Comparison of ENCODE assay signal across 12 cellular contexts in the genomic region with DNA sequence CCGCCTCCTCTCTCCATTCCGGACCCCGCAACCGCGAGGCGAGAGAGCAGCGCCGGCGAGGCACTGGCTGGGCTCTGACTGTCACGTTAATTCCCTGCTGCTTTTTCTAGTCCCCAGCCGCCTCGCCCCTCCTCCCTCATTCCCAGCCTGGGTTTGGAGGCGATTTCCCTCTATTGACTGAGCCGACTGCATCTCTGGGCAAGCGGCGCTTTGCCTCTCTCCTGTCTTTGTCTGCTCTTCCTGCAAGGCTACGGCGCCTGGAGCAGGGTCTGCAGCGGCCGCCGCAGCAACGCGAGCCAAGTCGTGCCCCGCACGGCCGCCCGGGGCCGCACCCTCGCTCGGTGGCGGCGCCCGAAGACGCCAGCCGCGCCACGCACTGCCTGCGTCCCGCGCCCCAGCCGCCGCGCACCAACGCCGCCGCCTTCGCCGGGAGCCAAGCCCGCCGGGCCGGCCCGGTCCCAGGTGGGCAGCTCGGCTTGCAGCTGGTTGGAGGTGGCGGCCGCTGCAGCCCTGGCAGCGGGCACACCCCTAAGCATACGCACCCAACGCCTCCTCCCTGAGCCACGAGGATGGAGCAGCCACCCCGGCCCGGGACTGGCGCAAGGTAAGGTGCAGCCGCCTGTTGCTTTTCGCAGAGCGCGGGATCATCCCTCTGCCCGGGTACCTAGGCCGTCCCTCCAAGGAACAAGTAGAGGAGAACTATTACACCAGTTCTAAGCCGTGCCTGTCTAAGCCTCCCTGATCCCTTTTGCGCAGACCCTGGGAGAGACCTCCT. TPM values are rescaled to one million over a fixed set of nuclear protein-coding genes. Genes with fewer than 3 reads are reported as not detected.
DNase-seq lines count a peak whose midpoint lies in the region; ATAC-seq, FAIRE-seq and TF ChIP-seq lines count a peak whose summit lies in the region.
"Had no signal": no experiment of that assay in that cellular context is flagged by ENCODE, and none has a peak within 500 bp of the region (broad histone marks: within the 10 kb centered on the region; RNA-seq: fewer than 3 reads in every experiment).

A gene with protein sequence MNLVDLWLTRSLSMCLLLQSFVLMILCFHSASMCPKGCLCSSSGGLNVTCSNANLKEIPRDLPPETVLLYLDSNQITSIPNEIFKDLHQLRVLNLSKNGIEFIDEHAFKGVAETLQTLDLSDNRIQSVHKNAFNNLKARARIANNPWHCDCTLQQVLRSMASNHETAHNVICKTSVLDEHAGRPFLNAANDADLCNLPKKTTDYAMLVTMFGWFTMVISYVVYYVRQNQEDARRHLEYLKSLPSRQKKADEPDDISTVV (plus strand): TSS at position 139 of the 775 bp plus-strand sequence. CDS start 86,901 bp downstream, outside the sequence.

- no peak for TF ChIP-seq CTCF in H1 (IDR thresholded peaks at IDR 0.05; ENCODE audit: control extremely low read depth in 1 of 3, insufficient read depth in 1 of 3, low read depth in 1 of 3, low read length in 3 of 3)
- no peak for TF ChIP-seq CTCF in tibial artery (IDR thresholded peaks at IDR 0.05)

- H4K91ac ChIP-seq in H1 (replicated peaks; ENCODE audit: insufficient read length, low read length): no peak within 1 kb of the TSS

- no peak for TF ChIP-seq POLR2A in H1 (IDR thresholded peaks at IDR 0.05; ENCODE audit: control extremely low read depth in 1 of 2, low read depth in 2 of 2, low read length in 2 of 2)

- no peaks in the 10 kb centered on the region for H3K79me2 ChIP-seq in H1 (ENCODE audit: control insufficient read depth in 1 of 2, insufficient read depth in 2 of 2, low read length in 2 of 2)

- peaks cover 35 to 76% (median 59%) of the 10 kb centered on the region in 4 experiments for H3K27me3 ChIP-seq in H1 (replicated peaks in 1 of 4; ENCODE audit: control insufficient read depth in 3 of 4, extremely low read depth in 1 of 4, insufficient read depth in 3 of 4, low read length in 3 of 4)
- peaks cover 6 to 8% of the 10 kb centered on the region in 2 donors for H3K27me3 ChIP-seq in mucosa of rectum (ENCODE audit: control insufficient read depth in 2 of 2, insufficient read depth in 2 of 2, low read length in 2 of 2)
- H3K27me3 ChIP-seq in tibial artery: peaks cover 0 to 47% of the 10 kb centered on the region in 2 donors
- H3K27me3 ChIP-seq: vagina had no signal

- TF ChIP-seq RAD21 in H1 (IDR thresholded peaks at IDR 0.05 in 1 of 2, conservative IDR thresholded peaks at IDR 0.05 in 1 of 2; ENCODE audit: low read depth in 2 of 2, low read length in 2 of 2): no peak

- peak within 1 kb of the TSS; percentile 91; the same call in 1 of the 2 replicates for H2BK12ac ChIP-seq in H1 (ENCODE audit: low read depth, low read length)

- peak within 1 kb of the TSS; percentile 75 for H2AFZ ChIP-seq in H1 (ENCODE audit: low read length)

- H2AK5ac ChIP-seq in H1 (ENCODE audit: low read depth, low read length): no peak within 1 kb of the TSS

- H2BK5ac ChIP-seq in H1 (ENCODE audit: low read depth, low read length): peak within 1 kb of the TSS; percentile 55; the same call in 1 of the 2 replicates

- FAIRE-seq in H1 (lab: Jason Lieb, UNC): no peak

- H3K56ac ChIP-seq in H1 (replicated peaks; ENCODE audit: insufficient read length, low read depth, low read length): no peak within 1 kb of the TSS

- H3K79me1 ChIP-seq in H1 (ENCODE audit: low read depth, low read length): no peaks in the 10 kb centered on the region

- intact Hi-C loops in tibial artery (cut with DNase I; ENCODE audit: low total_unique reads): no loop called here

- no peak within 1 kb of the TSS for H4K8ac ChIP-seq in H1 (ENCODE audit: extremely low read depth, insufficient read depth, low read length)

- H3K14ac ChIP-seq in H1 (ENCODE audit: insufficient read length): no peak within 1 kb of the TSS

- H3K4me1 ChIP-seq in H1 (replicated peaks in 1 of 4; ENCODE audit: control insufficient read depth in 3 of 4, insufficient read depth in 4 of 4, low read length in 3 of 4) (peaks cover 0 to 24% (median 9%) of the 10 kb centered on the region in 4 experiments; a peak in 6 of 7 replicates), mucosa of rectum (ENCODE audit: control insufficient read depth in 2 of 2, insufficient read depth in 2 of 2, low read length in 2 of 2) (no peaks in the 10 kb centered on the region), tibial artery (peaks cover 0 to 22% (median 14%) of the 10 kb centered on the region in 4 donors)

- peaks cover 33% of the 10 kb centered on the region for H3K23me2 ChIP-seq in H1 (ENCODE audit: low read depth, low read length)

- H4K5ac ChIP-seq in H1 (ENCODE audit: insufficient read length, low read depth, low read length): no peak within 1 kb of the TSS

- peak within 1 kb of the TSS; percentile 66; the same call in 1 of the 2 replicates for H2BK20ac ChIP-seq in H1 (ENCODE audit: low read length)

- POLR2A ChIA-PET in H1 (lab: Charles Lee; ENCODE audit: partially characterized antibody): no interaction called here

- peak; percentile 29 for DNase-seq in NCI-H748 (lab: John Stamatoyannopoulos, UW; ENCODE audit: unreplicated experiment)
- DNase-seq in NCI-H748 treated with DMSO at 0.1 percent for 48 hours (lab: John Stamatoyannopoulos, UW): no peak
- DNase-seq in H1 (ENCODE audit: low read depth in 1 of 2, low spot score in 2 of 2): peak in 1 of 2 experiments; percentile 78
- no peak for DNase-seq in tibial artery
- DNase-seq in NCI-H2171 (lab: John Stamatoyannopoulos, UW): no peak
- DNase-seq in NOMO-1 treated with DMSO at 0.1 percent for 48 hours (lab: John Stamatoyannopoulos, UW; ENCODE audit: unreplicated experiment): no peak
- DNase-seq: activated CD4-positive, alpha-beta T cell treated with anti-CD3 and anti-CD28 coated beads, Interleukin-2, amount 50 U/mL, for 4 hours; effector memory CD4-positive, alpha-beta T cell had no signal

- CTCF ChIA-PET in H1 (lab: Charles Lee; ENCODE audit: partially characterized antibody): interaction anchor here (0.7 to 1.3 kb wide), 3 partner anchors 11 to 90 kb away, joined by 4 to 6 read pairs (median 4); no protein-coding TSS in a partner anchor

- ATAC-seq in GM21576 (IDR thresholded peaks at IDR 0.05; ENCODE audit: unreplicated experiment): no peak

- H3K23ac ChIP-seq in H1 (ENCODE audit: insufficient read length): no peak within 1 kb of the TSS

- no peaks in the 10 kb centered on the region for H3K9me3 ChIP-seq in H1 (ENCODE audit: insufficient read depth in 2 of 2, low read depth in 1 of 2, low read length in 1 of 2)
- H3K9me3 ChIP-seq in mucosa of rectum (ENCODE audit: control insufficient read depth in 2 of 2, low read length in 2 of 2): no peaks in the 10 kb centered on the region
- no peaks in the 10 kb centered on the region for H3K9me3 ChIP-seq in tibial artery
- H3K9me3 ChIP-seq: vagina had no signal

- H2BK120ac ChIP-seq in H1 (replicated peaks; ENCODE audit: low read depth, low read length): no peak within 1 kb of the TSS

- H3K36me3 ChIP-seq in H1 (ENCODE audit: control insufficient read depth in 2 of 4, insufficient read depth in 4 of 4, low read length in 3 of 4) (no peaks in the 10 kb centered on the region), mucosa of rectum (ENCODE audit: control insufficient read depth in 2 of 2, insufficient read depth in 2 of 2, low read length in 2 of 2) (no peaks in the 10 kb centered on the region), tibial artery (no peaks in the 10 kb centered on the region)
- H3K36me3 ChIP-seq: vagina had no signal

- H4K20me1 ChIP-seq in H1 (replicated peaks in 1 of 2; ENCODE audit: control insufficient read depth in 1 of 2, insufficient read depth in 2 of 2, low read length in 2 of 2): no peaks in the 10 kb centered on the region

- no peak for TF ChIP-seq EP300 in H1 (IDR thresholded peaks at IDR 0.05; ENCODE audit: borderline replicate concordance in 1 of 2, low read depth in 2 of 2, low read length in 2 of 2)

- peak within 1 kb of the TSS; percentile 94 to 100 for H3K4me2 ChIP-seq in H1 (ENCODE audit: insufficient read depth in 1 of 2, low read depth in 2 of 2, low read length in 2 of 2)

- H3K9ac ChIP-seq in H1 (replicated peaks in 1 of 4; ENCODE audit: extremely low read depth in 1 of 4, low read depth in 3 of 4, low read length in 3 of 4) (peak within 1 kb of the TSS in 2 of 4 experiments; percentile 35 to 39; a peak in 4 of 7 replicates), mucosa of rectum (ENCODE audit: low read depth in 1 of 2, low read length in 2 of 2) (no peak within 1 kb of the TSS)

- WGBS in H1 (ENCODE audit: extremely low coverage in 1 of 2, insufficient coverage in 1 of 2, insufficient read length in 1 of 2, insufficient replicate concordance in 2 of 2, low coverage in 1 of 2, low lambda C conversion rate in 2 of 2, missing lambda C conversion rate in 1 of 2), 2 experiments: 2% methylated on average over 56 of the region's 71 CpGs; no CpG with 5 or more reads in 1 of the 2 experiments

- H3K4ac ChIP-seq in H1 (replicated peaks; ENCODE audit: insufficient read length, low read depth, low read length): no peak within 1 kb of the TSS

- H2BK15ac ChIP-seq in H1 (ENCODE audit: low read length): no peak within 1 kb of the TSS; the same call in 1 of the 2 replicates

- peak within 1 kb of the TSS; percentile 62 for H3K18ac ChIP-seq in H1 (ENCODE audit: extremely low read depth, low read length)

- H3K4me3 ChIP-seq in H1 (ENCODE audit: extremely low read depth in 1 of 4, insufficient read depth in 2 of 4, low read depth in 3 of 4, low read length in 4 of 4) (peak within 1 kb of the TSS; percentile 63 to 68 (median 66)), mucosa of rectum (ENCODE audit: low read length in 2 of 2) (peak within 1 kb of the TSS; percentile 37 to 48), tibial artery (peak within 1 kb of the TSS; percentile 25 to 42)

- no peak within 1 kb of the TSS for H3K27ac ChIP-seq in H1 (ENCODE audit: low read depth, low read length)
- H3K27ac ChIP-seq in mucosa of rectum (ENCODE audit: low read depth in 2 of 2, low read length in 2 of 2): no peak within 1 kb of the TSS
- no peak within 1 kb of the TSS for H3K27ac ChIP-seq in tibial artery
- H3K27ac ChIP-seq: vagina had no signal

TF ChIP-seq in H1, 55 proteins besides CTCF, POLR2A, EP300 and RAD21 (continues in another document):
- no peak for TF ChIP-seq POU5F1 (IDR thresholded peaks at IDR 0.05; ENCODE audit: low read depth, low read length)

RNA-seq across cellular contexts. Expression of the gene that starts here (rescaled TPM):
- 2.3 and 3.1 TPM in 2 replicates for total RNA-seq in H1 (2021; fragmentation: NEBNext Ultra II Directional; extraction: Animal tissue kit (Norgen Biotek cat#: 25700))
- polyA plus RNA-seq in H1 (2011; rRNA removed): 1.4 and 1.6 TPM in 2 replicates
- 2.0 TPM for polyA plus RNA-seq in H1 (2011; cell fraction: cytosol; rRNA removed)
- polyA plus RNA-seq in H1 (2011; cell fraction: nucleus; rRNA removed): 2.6 TPM
- polyA plus RNA-seq in H1 (2012, experiment 1 of 2): 1.2 to 1.9 TPM (median 1.3 TPM) in 4 replicates
- polyA plus RNA-seq in H1 (2012, experiment 2 of 2): 0.88 TPM
- 2.0 TPM for polyA plus RNA-seq in H1 (2013, experiment 1 of 2)
- 2.0 TPM for polyA plus RNA-seq in H1 (2013, experiment 2 of 2)
- polyA minus RNA-seq in H1 (2011; rRNA and poly(A)+ RNA removed): 2.5 and 3.5 TPM in 2 replicates
- 1.3 TPM for polyA minus RNA-seq in H1 (2011; cell fraction: cytosol; rRNA and poly(A)+ RNA removed)
- polyA minus RNA-seq in H1 (2011; cell fraction: nucleus; rRNA and poly(A)+ RNA removed): 8.9 TPM
- total RNA-seq: pulmonary artery endothelial cell had no signal
